9 cellular contexts compared by ENCODE assay signal in genomic region chr9:37920471-37921167, GRCh38. TPM values are rescaled to one million over a fixed set of nuclear protein-coding genes. Genes with fewer than 3 reads are reported as not detected.
DNase-seq lines count a peak whose midpoint lies in the region; ATAC-seq and TF ChIP-seq lines count a peak whose summit lies in the region.
"Had no signal": no experiment of that assay in that cellular context is flagged by ENCODE, and none has a peak within 500 bp of the region (broad histone marks: within the 10 kb centered on the region; RNA-seq: fewer than 3 reads in every experiment).

No MANE protein-coding gene starts in this region.

- H3K27me3 Mint-ChIP-seq in H9 (ENCODE audit: low read depth) (no peaks in the 10 kb centered on the region; the same call in 1 of the 2 replicates), nephron (ENCODE audit: low read depth) (peaks cover 8% of the 10 kb centered on the region)
- H3K27me3 Mint-ChIP-seq: dendritic cell treated with granulocyte-macrophage colony-stimulating factor and Interleukin-4, amounts not matched to agents 40 ng/mL and 50 ng/mL, for 4 days had no signal

- peaks cover 0 to 8% (median 0%) of the 10 kb centered on the region in 3 experiments; a peak in 1 of 7 replicates for H3K36me3 Mint-ChIP-seq in H9 (ENCODE audit: insufficient read depth in 1 of 3, low read depth in 3 of 3)
- H3K36me3 Mint-ChIP-seq in nephron (ENCODE audit: low read depth) = no peaks in the 10 kb centered on the region

- H3K27me3 ChIP-seq in H9 (ENCODE audit: insufficient read depth, low read length) = no peaks in the 10 kb centered on the region

- H3K79me2 ChIP-seq in H9 (ENCODE audit: insufficient read depth, low read length) = no peaks in the 10 kb centered on the region

- DNase-seq in NCI-H748 (lab: John Stamatoyannopoulos, UW; ENCODE audit: unreplicated experiment) = peak; percentile 32
- no peak for DNase-seq in NCI-H748 treated with DMSO at 0.1 percent for 48 hours (lab: John Stamatoyannopoulos, UW)
- peak; percentile 64 for DNase-seq in H9
- no peak for DNase-seq in activated gamma-delta T cell treated with Interleukin-2 at 50 U/mL for 16 hours
- no peak for DNase-seq in hippocampal formation (lab: John Stamatoyannopoulos, UW)
- no peak for DNase-seq in HK-2 (ENCODE audit: unreplicated experiment)

- no peak overlapping the region for H2BK5ac ChIP-seq in H9 (ENCODE audit: insufficient read length, low read length)

- no peak overlapping the region for H4K8ac ChIP-seq in H9 (replicated peaks; ENCODE audit: insufficient read length, low read depth, low read length)

- WGBS in H9 (ENCODE audit: extremely low coverage, insufficient read length, low lambda C conversion rate) = no CpG with 5 or more reads among the region's 5 CpGs

- H3K18ac ChIP-seq in H9 (ENCODE audit: insufficient read length, low read depth, low read length) = no peak overlapping the region

- no peaks in the 10 kb centered on the region for H3K9me3 ChIP-seq in H9 (ENCODE audit: control insufficient read depth, low read depth, low read length)

- H3K4me3 Mint-ChIP-seq in H9 = no peak overlapping the region
- no peak overlapping the region for H3K4me3 Mint-ChIP-seq in nephron
- H3K4me3 Mint-ChIP-seq: dendritic cell treated with granulocyte-macrophage colony-stimulating factor and Interleukin-4, amounts not matched to agents 40 ng/mL and 50 ng/mL, for 4 days had no signal

- H2BK12ac ChIP-seq in H9 (ENCODE audit: insufficient read length, low read depth, low read length) = no peak overlapping the region

- H4K20me1 ChIP-seq in H9 (ENCODE audit: control insufficient read depth, insufficient read depth, insufficient read length) = no peaks in the 10 kb centered on the region

- H2BK20ac ChIP-seq in H9 (ENCODE audit: low read depth, low read length, poor library complexity, severe bottlenecking) = no peak overlapping the region

- H4K91ac ChIP-seq in H9 (ENCODE audit: insufficient read length, low read depth, low read length) = no peak overlapping the region

- no peak overlapping the region for H3K56ac ChIP-seq in H9 (ENCODE audit: insufficient read length, low read depth, low read length)

- H3K27ac ChIP-seq in H9 (ENCODE audit: insufficient read length, low read depth, low read length) = no peak overlapping the region

- H3K9me3 Mint-ChIP-seq in H9 = no peaks in the 10 kb centered on the region
- H3K9me3 Mint-ChIP-seq in nephron = no peaks in the 10 kb centered on the region
- H3K9me3 Mint-ChIP-seq: dendritic cell treated with granulocyte-macrophage colony-stimulating factor and Interleukin-4, amounts not matched to agents 40 ng/mL and 50 ng/mL, for 4 days had no signal

- TF ChIP-seq CTCF in H9 (conservative IDR thresholded peaks at IDR 0.05) (no peak), nephron (IDR thresholded peaks at IDR 0.05; ENCODE audit: unreplicated experiment in 3 of 3) (no peak)

- ATAC-seq in SK-N-SH treated with all-trans-retinoic acid at 6 μM for 48 hours = peak; percentile 62

- no peak overlapping the region for H2AK5ac ChIP-seq in H9 (ENCODE audit: insufficient read length, low read length)

- H3K23me2 ChIP-seq in H9 (ENCODE audit: insufficient read length, low read depth, low read length, poor library complexity, severe bottlenecking) = no peaks in the 10 kb centered on the region

- peaks cover 49 to 64% of the 10 kb centered on the region in 2 experiments for H3K4me1 Mint-ChIP-seq in H9
- peaks cover 67% of the 10 kb centered on the region for H3K4me1 Mint-ChIP-seq in nephron

- H2BK15ac ChIP-seq in H9 (ENCODE audit: low read depth, low read length) = no peak overlapping the region

- H3K27ac Mint-ChIP-seq in H9 = peak overlapping the region in 2 of 3 experiments; percentile 57 to 73; a peak in 4 of 7 replicates
- H3K27ac Mint-ChIP-seq in nephron = peak overlapping the region in 2 of 3 experiments; percentile 55 to 58
- H3K27ac Mint-ChIP-seq: dendritic cell treated with granulocyte-macrophage colony-stimulating factor and Interleukin-4, amounts not matched to agents 40 ng/mL and 50 ng/mL, for 4 days had no signal

- H3K23ac ChIP-seq in H9 (ENCODE audit: insufficient read length, low read depth, low read length) = no peak overlapping the region

- no peak overlapping the region for H3K14ac ChIP-seq in H9 (ENCODE audit: insufficient read depth, low read length)

- H3T11ph ChIP-seq in H9 (ENCODE audit: low read length) = no peak overlapping the region

- H3K9ac ChIP-seq in H9 (ENCODE audit: extremely low read depth, insufficient read length, low read length) = no peak overlapping the region

- H2BK120ac ChIP-seq in H9 (ENCODE audit: low read depth, low read length, poor library complexity, severe bottlenecking) = no peak overlapping the region

- H3K4ac ChIP-seq in H9 (ENCODE audit: low read depth, low read length) = no peak overlapping the region

- H2AFZ ChIP-seq in H9 (ENCODE audit: low read length) = no peak overlapping the region

- H4K5ac ChIP-seq in H9 (ENCODE audit: insufficient read length, low read depth, low read length) = no peak overlapping the region

- no peaks in the 10 kb centered on the region for H3K79me1 ChIP-seq in H9 (ENCODE audit: insufficient read depth, low read depth, low read length, poor library complexity, severe bottlenecking)

- H3K4me1 ChIP-seq in H9 (ENCODE audit: insufficient read depth, low read length) = no peaks in the 10 kb centered on the region; the same call in 1 of the 2 replicates

- H3K4me2 ChIP-seq in H9 (ENCODE audit: insufficient read depth, insufficient read length, low read length) = no peak overlapping the region

TF ChIP-seq in SK-N-SH treated with all-trans-retinoic acid at 6 μM for 48 hours, 23 proteins besides CTCF, POLR2A, EP300 and RAD21 (continues in another document):
- TF ChIP-seq ISL1 (CRISPR knock-in tag; IDR thresholded peaks at IDR 0.05) = no peak
- TF ChIP-seq ZNF8 (CRISPR knock-in tag; IDR thresholded peaks at IDR 0.05) = no peak
- TF ChIP-seq POU6F1 (CRISPR knock-in tag; IDR thresholded peaks at IDR 0.05; ENCODE audit: borderline replicate concordance, low read depth) = no peak
- TF ChIP-seq GLIS3 (CRISPR knock-in tag; IDR thresholded peaks at IDR 0.05) = no peak
- no peak for TF ChIP-seq ZNF565 (CRISPR knock-in tag; conservative IDR thresholded peaks at IDR 0.05; ENCODE audit: low read depth)
- TF ChIP-seq ESRRG (CRISPR knock-in tag; IDR thresholded peaks at IDR 0.05) = no peak
- no peak for TF ChIP-seq ZFP3 (CRISPR knock-in tag; IDR thresholded peaks at IDR 0.05)
- TF ChIP-seq, protein P1, sequence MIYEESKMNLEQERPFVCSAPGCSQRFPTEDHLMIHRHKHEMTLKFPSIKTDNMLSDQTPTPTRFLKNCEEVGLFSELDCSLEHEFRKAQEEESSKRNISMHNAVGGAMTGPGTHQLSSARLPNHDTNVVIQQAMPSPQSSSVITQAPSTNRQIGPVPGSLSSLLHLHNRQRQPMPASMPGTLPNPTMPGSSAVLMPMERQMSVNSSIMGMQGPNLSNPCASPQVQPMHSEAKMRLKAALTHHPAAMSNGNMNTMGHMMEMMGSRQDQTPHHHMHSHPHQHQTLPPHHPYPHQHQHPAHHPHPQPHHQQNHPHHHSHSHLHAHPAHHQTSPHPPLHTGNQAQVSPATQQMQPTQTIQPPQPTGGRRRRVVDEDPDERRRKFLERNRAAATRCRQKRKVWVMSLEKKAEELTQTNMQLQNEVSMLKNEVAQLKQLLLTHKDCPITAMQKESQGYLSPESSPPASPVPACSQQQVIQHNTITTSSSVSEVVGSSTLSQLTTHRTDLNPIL (CRISPR knock-in tag; IDR thresholded peaks at IDR 0.05; ENCODE audit: low read depth) = no peak
- TF ChIP-seq, protein P2, sequence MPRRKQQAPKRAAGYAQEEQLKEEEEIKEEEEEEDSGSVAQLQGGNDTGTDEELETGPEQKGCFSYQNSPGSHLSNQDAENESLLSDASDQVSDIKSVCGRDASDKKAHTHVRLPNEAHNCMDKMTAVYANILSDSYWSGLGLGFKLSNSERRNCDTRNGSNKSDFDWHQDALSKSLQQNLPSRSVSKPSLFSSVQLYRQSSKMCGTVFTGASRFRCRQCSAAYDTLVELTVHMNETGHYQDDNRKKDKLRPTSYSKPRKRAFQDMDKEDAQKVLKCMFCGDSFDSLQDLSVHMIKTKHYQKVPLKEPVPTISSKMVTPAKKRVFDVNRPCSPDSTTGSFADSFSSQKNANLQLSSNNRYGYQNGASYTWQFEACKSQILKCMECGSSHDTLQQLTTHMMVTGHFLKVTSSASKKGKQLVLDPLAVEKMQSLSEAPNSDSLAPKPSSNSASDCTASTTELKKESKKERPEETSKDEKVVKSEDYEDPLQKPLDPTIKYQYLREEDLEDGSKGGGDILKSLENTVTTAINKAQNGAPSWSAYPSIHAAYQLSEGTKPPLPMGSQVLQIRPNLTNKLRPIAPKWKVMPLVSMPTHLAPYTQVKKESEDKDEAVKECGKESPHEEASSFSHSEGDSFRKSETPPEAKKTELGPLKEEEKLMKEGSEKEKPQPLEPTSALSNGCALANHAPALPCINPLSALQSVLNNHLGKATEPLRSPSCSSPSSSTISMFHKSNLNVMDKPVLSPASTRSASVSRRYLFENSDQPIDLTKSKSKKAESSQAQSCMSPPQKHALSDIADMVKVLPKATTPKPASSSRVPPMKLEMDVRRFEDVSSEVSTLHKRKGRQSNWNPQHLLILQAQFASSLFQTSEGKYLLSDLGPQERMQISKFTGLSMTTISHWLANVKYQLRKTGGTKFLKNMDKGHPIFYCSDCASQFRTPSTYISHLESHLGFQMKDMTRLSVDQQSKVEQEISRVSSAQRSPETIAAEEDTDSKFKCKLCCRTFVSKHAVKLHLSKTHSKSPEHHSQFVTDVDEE (CRISPR knock-in tag; IDR thresholded peaks at IDR 0.05) = no peak

RNA-seq across cellular contexts. Expression of gene SLC25A51, which starts 16.7 kb away (rescaled TPM):
- total RNA-seq in H9 (2021) = 12.4 and 12.9 TPM in 2 replicates

Comparison
In these comparisons a context has a peak if more than half of its experiments do, and no peak if none do; other contexts are left out.
1. DNase-seq: peak in NCI-H748 (single experiment) and H9 (single experiment); none in NCI-H748 treated with DMSO at 0.1 percent for 48 hours (single experiment), activated gamma-delta T cell treated with Interleukin-2 at 50 U/mL for 16 hours (single experiment), hippocampal formation (0 of 2) and HK-2 (single experiment).